ENCODE assay signal across 26 cellular contexts in the genomic region with DNA sequence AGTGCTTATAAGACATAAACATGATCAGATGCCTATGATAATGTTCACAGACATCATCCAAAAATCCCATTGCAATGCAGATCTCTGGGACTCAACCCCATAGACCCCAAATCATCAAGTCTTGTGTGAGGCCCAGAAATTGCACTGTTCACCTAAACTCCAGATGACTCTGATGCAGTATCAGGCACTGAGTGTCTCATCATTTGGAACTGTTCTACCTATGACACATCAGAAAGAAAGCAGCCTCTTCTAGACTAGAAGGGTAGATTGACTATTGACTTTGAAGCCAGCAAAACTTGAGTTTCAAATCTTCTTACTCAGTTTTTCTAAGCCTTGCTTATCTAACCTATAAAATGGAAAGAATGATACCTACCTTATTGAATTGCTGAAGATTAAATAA. TPM values are rescaled to one million over a fixed set of nuclear protein-coding genes. Genes with fewer than 3 reads are reported as not detected.
DNase-seq lines count a peak whose midpoint lies in the region; ATAC-seq, FAIRE-seq and TF ChIP-seq lines count a peak whose summit lies in the region.
"Had no signal": no experiment of that assay in that cellular context is flagged by ENCODE, and none has a peak within 500 bp of the region (broad histone marks: within the 10 kb centered on the region; RNA-seq: fewer than 3 reads in every experiment).

No MANE protein-coding gene starts in this region.

- peak overlapping the region; percentile 64 for H3K27ac ChIP-seq in foreskin keratinocyte

- peak; percentile 20 for DNase-seq in EH (ENCODE audit: low read depth)
- peak; percentile 14 for DNase-seq in M059J (ENCODE audit: low read depth)
- peak; percentile 66 for DNase-seq in bronchial epithelial cell (ENCODE audit: low read depth)
- peak; percentile 47 to 68 for DNase-seq in foreskin keratinocyte
- no peak for DNase-seq in globus pallidus (ENCODE audit: low spot score)
- no peak for DNase-seq in NOMO-1 treated with dmso at 0.1 percent for 144 hours (lab: John Stamatoyannopoulos, UW; ENCODE audit: unreplicated experiment)
- DNase-seq in posterior vena cava (ENCODE audit: low spot score) = no peak
- DNase-seq in NCI-H146 (lab: John Stamatoyannopoulos, UW) = no peak
- DNase-seq: C1 segment of cervical spinal cord; Caco-2; CD4-positive, alpha-beta memory T cell; EL; GF-D8; HCEC 1CT; KG1; NCI-H1048; NCI-H1417 treated with DMSO at 0.1 percent for 48 hours; NCI-H187 treated with DMSO at 0.1 percent for 48 hours; NCI-H526 treated with DMSO at 0.1 percent for 48 hours; SIG-M5; SK-N-SH; SW 1271 had no signal

- H3K4me3 ChIP-seq in bronchial epithelial cell (ENCODE audit: low read depth, low read length) = no peak overlapping the region

- peak; percentile 71 for ATAC-seq in foreskin keratinocyte
- ATAC-seq: Panc1 had no signal

- TF ChIP-seq CTCF in bronchial epithelial cell (IDR thresholded peaks at IDR 0.05; ENCODE audit: insufficient read depth, low read length, severe bottlenecking) (no peak), foreskin keratinocyte (conservative IDR thresholded peaks at IDR 0.05) (no peak)

- FAIRE-seq in bronchial epithelial cell (lab: Jason Lieb, UNC) = no peak
- FAIRE-seq: A204.1, GM12891, H1 had no signal

- intact Hi-C loops in posterior vena cava (cut with DNase I) = no loop called here

- H3K27me3 ChIP-seq in bronchial epithelial cell (ENCODE audit: control insufficient read depth, insufficient read depth, low read length) = no peaks in the 10 kb centered on the region
- H3K27me3 ChIP-seq in foreskin keratinocyte = no peaks in the 10 kb centered on the region

- peaks cover 42% of the 10 kb centered on the region for H3K4me1 ChIP-seq in foreskin keratinocyte
- H3K4me1 ChIP-seq: Caco-2 had no signal

- no peaks in the 10 kb centered on the region for H3K36me3 ChIP-seq in bronchial epithelial cell (ENCODE audit: control insufficient read depth, insufficient read depth, low read length)

RNA-seq across cellular contexts. Expression of a gene that starts 58.7 kb away (rescaled TPM):
- 0.15 and 0.20 TPM in 2 replicates for total RNA-seq in M059J (2014; rRNA removed; shearing (Covaris generic))
- total RNA-seq in bronchial epithelial cell (0.13 and 1.3 TPM in 2 replicates), foreskin keratinocyte (0.25 and 0.44 TPM in 2 replicates), posterior vena cava (10 to 100 TPM in 1 of 2 donors, 1 to 10 TPM in 1; 9.9 to 15.3 TPM)
- polyA plus RNA-seq in foreskin keratinocyte = 0.03 and 0.04 TPM in 2 replicates
- total RNA-seq: Caco-2; CD4-positive, alpha-beta memory T cell had no signal
- polyA plus RNA-seq: CD4-positive, alpha-beta memory T cell had no signal

Comparison
In these comparisons a context has a peak if more than half of its experiments do, and no peak if none do; other contexts are left out.
1. DNase-seq: peak in EH (single experiment), M059J (single experiment), bronchial epithelial cell (single experiment) and foreskin keratinocyte (2 of 2); none in globus pallidus (single experiment), NOMO-1 treated with dmso at 0.1 percent for 144 hours (single experiment), posterior vena cava (single experiment) and NCI-H146 (single experiment).